In genomic region chr9:93001036-93001435, GRCh38 we compare ENCODE assay signal across 18 cellular contexts. TPM values are rescaled to one million over a fixed set of nuclear protein-coding genes. Genes with fewer than 3 reads are reported as not detected.
DNase-seq lines count a peak whose midpoint lies in the region; ATAC-seq lines count a peak whose summit lies in the region.
"Had no signal": no experiment of that assay in that cellular context is flagged by ENCODE, and none has a peak within 500 bp of the region (broad histone marks: within the 10 kb centered on the region; RNA-seq: fewer than 3 reads in every experiment).

No MANE protein-coding gene starts in this region.

- no peak for ATAC-seq in stimulated activated naive CD8-positive, alpha-beta T cell treated with anti-CD3 and anti-CD28 coated beads, Interleukin-15, Interleukin-2, amounts not matched to agents 100 U/mL and 50 U/mL, for 24 hours
- ATAC-seq in memory B cell (ENCODE audit: low read depth) (no peak), Right ventricle myocardium inferior (no peak)
- ATAC-seq: K562 had no signal

- no peak for DNase-seq in stimulated activated naive CD8-positive, alpha-beta T cell treated with anti-CD3 and anti-CD28 coated beads, Interleukin-15, Interleukin-2, amounts not matched to agents 100 U/mL and 50 U/mL, for 24 hours
- no peak for DNase-seq in activated T-helper 1 cell treated with anti-CD3 and anti-CD28 coated beads, Interleukin-12 subunit alpha, Interleukin-12 subunit beta, Interleukin-2, Interleukin-4 antibody, amounts not matched to agents 30 ng/mL and 10 ng/mL and 1 ng/mL, durations not matched to agents 14 hours and 24 hours and 36 hours (ENCODE audit: low spot score)
- DNase-seq in memory B cell (ENCODE audit: low spot score in 2 of 2): no peak
- no peak for DNase-seq in activated gamma-delta T cell treated with Interleukin-2 at 50 U/mL for 16 hours
- no peak for DNase-seq in Right ventricle myocardium inferior (ENCODE audit: missing footprints)
- no peak for DNase-seq in NCI-H82 treated with DMSO at 0.1 percent for 48 hours (lab: John Stamatoyannopoulos, UW; ENCODE audit: unreplicated experiment)
- DNase-seq: activated effector memory CD4-positive, alpha-beta T cell treated with anti-CD3 and anti-CD28 coated beads, Interleukin-2, amount 50 U/mL, for 16 hours; effector CD8-positive, alpha-beta T cell; glutamatergic neuron; mesendoderm; NCI-H146; NCI-H526; nephron progenitor cell; sigmoid colon had no signal

- intact Hi-C loops in activated T-helper 1 cell treated with anti-CD3 and anti-CD28 coated beads, Interleukin-12 subunit alpha, Interleukin-12 subunit beta, Interleukin-2, Interleukin-4 antibody, amounts not matched to agents 30 ng/mL and 10 ng/mL and 1 ng/mL, durations not matched to agents 14 hours and 24 hours and 36 hours (cut with micrococcal nuclease): loop anchor here (5.0 to 10.0 kb wide), 3 partner anchors 41 to 304 kb away; partner anchors contain the start of gene CARD19
- intact Hi-C loops in Right ventricle myocardium inferior (cut with DNase I): no loop called here

- peaks cover 60% of the 10 kb centered on the region for H3K36me3 Mint-ChIP-seq in stimulated activated naive CD8-positive, alpha-beta T cell treated with anti-CD3 and anti-CD28 coated beads, Interleukin-15, Interleukin-2, amounts not matched to agents 100 ng/mL and 50 ng/mL, for 24 hours (ENCODE audit: low read depth)
- H3K36me3 Mint-ChIP-seq in activated T-helper 1 cell treated with anti-CD3 and anti-CD28 coated beads, Interleukin-12 subunit alpha, Interleukin-12 subunit beta, Interleukin-2, Interleukin-4 antibody, amounts not matched to agents 30 ng/mL and 10 ng/mL and 1 ng/mL, durations not matched to agents 14 hours and 24 hours and 36 hours (ENCODE audit: low read depth): peaks cover 42% of the 10 kb centered on the region
- H3K36me3 Mint-ChIP-seq in memory B cell: peaks cover 46% of the 10 kb centered on the region

- no peak overlapping the region for H3K4me3 Mint-ChIP-seq in stimulated activated naive CD8-positive, alpha-beta T cell treated with anti-CD3 and anti-CD28 coated beads, Interleukin-15, Interleukin-2, amounts not matched to agents 100 ng/mL and 50 ng/mL, for 24 hours
- H3K4me3 Mint-ChIP-seq in activated T-helper 1 cell treated with anti-CD3 and anti-CD28 coated beads, Interleukin-12 subunit alpha, Interleukin-12 subunit beta, Interleukin-2, Interleukin-4 antibody, amounts not matched to agents 30 ng/mL and 10 ng/mL and 1 ng/mL, durations not matched to agents 14 hours and 24 hours and 36 hours: peak overlapping the region; percentile 3
- H3K4me3 Mint-ChIP-seq in memory B cell: no peak overlapping the region
- H3K4me3 Mint-ChIP-seq: nephron progenitor cell had no signal

- H3K4me1 Mint-ChIP-seq in stimulated activated naive CD8-positive, alpha-beta T cell treated with anti-CD3 and anti-CD28 coated beads, Interleukin-15, Interleukin-2, amounts not matched to agents 100 ng/mL and 50 ng/mL, for 24 hours (ENCODE audit: low read depth): peaks cover 65% of the 10 kb centered on the region
- peaks cover 65% of the 10 kb centered on the region for H3K4me1 Mint-ChIP-seq in activated T-helper 1 cell treated with anti-CD3 and anti-CD28 coated beads, Interleukin-12 subunit alpha, Interleukin-12 subunit beta, Interleukin-2, Interleukin-4 antibody, amounts not matched to agents 30 ng/mL and 10 ng/mL and 1 ng/mL, durations not matched to agents 14 hours and 24 hours and 36 hours (ENCODE audit: low read depth)
- H3K4me1 Mint-ChIP-seq in memory B cell: peaks cover 34% of the 10 kb centered on the region
- H3K4me1 Mint-ChIP-seq: nephron progenitor cell had no signal

- H3K27me3 Mint-ChIP-seq in stimulated activated naive CD8-positive, alpha-beta T cell treated with anti-CD3 and anti-CD28 coated beads, Interleukin-15, Interleukin-2, amounts not matched to agents 100 ng/mL and 50 ng/mL, for 24 hours: no peaks in the 10 kb centered on the region
- H3K27me3 Mint-ChIP-seq in activated T-helper 1 cell treated with anti-CD3 and anti-CD28 coated beads, Interleukin-12 subunit alpha, Interleukin-12 subunit beta, Interleukin-2, Interleukin-4 antibody, amounts not matched to agents 30 ng/mL and 10 ng/mL and 1 ng/mL, durations not matched to agents 14 hours and 24 hours and 36 hours (ENCODE audit: insufficient read depth): no peaks in the 10 kb centered on the region
- no peaks in the 10 kb centered on the region for H3K27me3 Mint-ChIP-seq in memory B cell

- H3K27ac Mint-ChIP-seq in stimulated activated naive CD8-positive, alpha-beta T cell treated with anti-CD3 and anti-CD28 coated beads, Interleukin-15, Interleukin-2, amounts not matched to agents 100 ng/mL and 50 ng/mL, for 24 hours: peak overlapping the region; percentile 64
- peak overlapping the region; percentile 61 for H3K27ac Mint-ChIP-seq in activated T-helper 1 cell treated with anti-CD3 and anti-CD28 coated beads, Interleukin-12 subunit alpha, Interleukin-12 subunit beta, Interleukin-2, Interleukin-4 antibody, amounts not matched to agents 30 ng/mL and 10 ng/mL and 1 ng/mL, durations not matched to agents 14 hours and 24 hours and 36 hours
- H3K27ac Mint-ChIP-seq in memory B cell: peak overlapping the region; percentile 33
- H3K27ac Mint-ChIP-seq: nephron progenitor cell had no signal

- H3K9me3 Mint-ChIP-seq in stimulated activated naive CD8-positive, alpha-beta T cell treated with anti-CD3 and anti-CD28 coated beads, Interleukin-15, Interleukin-2, amounts not matched to agents 100 ng/mL and 50 ng/mL, for 24 hours: peaks cover 4% of the 10 kb centered on the region
- peaks cover 3% of the 10 kb centered on the region for H3K9me3 Mint-ChIP-seq in activated T-helper 1 cell treated with anti-CD3 and anti-CD28 coated beads, Interleukin-12 subunit alpha, Interleukin-12 subunit beta, Interleukin-2, Interleukin-4 antibody, amounts not matched to agents 30 ng/mL and 10 ng/mL and 1 ng/mL, durations not matched to agents 14 hours and 24 hours and 36 hours
- H3K9me3 Mint-ChIP-seq in memory B cell: no peaks in the 10 kb centered on the region

RNA-seq across cellular contexts. Expression of gene FGD3, which starts 53.7 kb away (rescaled TPM):
- total RNA-seq in activated T-helper 1 cell treated with anti-CD3 and anti-CD28 coated beads, Interleukin-12 subunit alpha, Interleukin-12 subunit beta, Interleukin-2, Interleukin-4 antibody, amounts not matched to agents 30 ng/mL and 10 ng/mL and 1 ng/mL, durations not matched to agents 14 hours and 24 hours and 36 hours: 43.9 and 44.0 TPM in 2 replicates
- total RNA-seq in Right ventricle myocardium inferior: 3.0 TPM
- total RNA-seq: chondrocyte, fibroblast of lung had no signal

RNA-seq across cellular contexts. Expression of gene SUSD3, which starts 57.5 kb away (rescaled TPM):
- 31.7 and 33.2 TPM in 2 replicates for total RNA-seq in activated T-helper 1 cell treated with anti-CD3 and anti-CD28 coated beads, Interleukin-12 subunit alpha, Interleukin-12 subunit beta, Interleukin-2, Interleukin-4 antibody, amounts not matched to agents 30 ng/mL and 10 ng/mL and 1 ng/mL, durations not matched to agents 14 hours and 24 hours and 36 hours
- 1.7 TPM for total RNA-seq in Right ventricle myocardium inferior
- total RNA-seq: chondrocyte had no signal

Comparison
In these comparisons a context has a peak if more than half of its experiments do, and no peak if none do; other contexts are left out.
1. RNA of gene FGD3, which starts 53.7 kb away (total RNA-seq): 43.9 to 44.0 TPM in activated T-helper 1 cell treated with anti-CD3 and anti-CD28 coated beads, Interleukin-12 subunit alpha, Interleukin-12 subunit beta, Interleukin-2, Interleukin-4 antibody, amounts not matched to agents 30 ng/mL and 10 ng/mL and 1 ng/mL, durations not matched to agents 14 hours and 24 hours and 36 hours; 3.0 TPM in Right ventricle myocardium inferior (single experiment); every median in the first group is over 10 times any median in the second.
2. RNA of gene SUSD3, which starts 57.5 kb away (total RNA-seq): 31.7 to 33.2 TPM in activated T-helper 1 cell treated with anti-CD3 and anti-CD28 coated beads, Interleukin-12 subunit alpha, Interleukin-12 subunit beta, Interleukin-2, Interleukin-4 antibody, amounts not matched to agents 30 ng/mL and 10 ng/mL and 1 ng/mL, durations not matched to agents 14 hours and 24 hours and 36 hours; 1.7 TPM in Right ventricle myocardium inferior (single experiment); every median in the first group is over 10 times any median in the second.
3. Peak in every context shown above with its lines, with median percentiles within 50 percentile points of each other: H3K27ac Mint-ChIP-seq.